In the genomic region with DNA sequence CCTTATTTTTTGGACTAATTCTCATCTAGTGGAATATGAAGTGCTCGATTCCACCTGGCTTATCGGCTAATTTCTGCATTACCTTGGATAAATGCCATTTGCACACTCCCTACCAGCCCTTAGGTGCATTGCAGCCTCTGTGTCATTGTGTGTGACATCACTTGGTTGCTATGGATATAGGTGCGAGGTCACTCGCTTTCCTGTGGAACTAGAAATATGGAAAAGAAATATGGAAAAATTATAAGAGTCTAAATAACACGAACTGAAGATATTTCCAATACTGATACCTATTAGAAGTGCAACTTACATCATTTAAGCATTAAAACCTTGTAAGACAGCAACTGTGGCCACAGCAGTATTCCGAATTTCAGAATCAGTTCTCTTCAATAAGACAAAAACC, we compare ENCODE assay signal across 8 cellular contexts. TPM values are rescaled to one million over a fixed set of nuclear protein-coding genes. Genes with fewer than 3 reads are reported as not detected.
DNase-seq lines count a peak whose midpoint lies in the region; ATAC-seq and TF ChIP-seq lines count a peak whose summit lies in the region.

No MANE protein-coding gene starts in this region.

- H3K4me1 Mint-ChIP-seq in activated CD4-positive, alpha-beta T cell treated with anti-CD3 and anti-CD28 coated beads, Interleukin-2, amount 10 ng/mL, durations not matched to agents 7 days and 5 days: peaks cover 50% of the 10 kb centered on the region
- peaks cover 46% of the 10 kb centered on the region for H3K4me1 Mint-ChIP-seq in nephron

- peaks cover 35% of the 10 kb centered on the region for H3K36me3 Mint-ChIP-seq in activated CD4-positive, alpha-beta T cell treated with anti-CD3 and anti-CD28 coated beads, Interleukin-2, amount 10 ng/mL, durations not matched to agents 7 days and 5 days (ENCODE audit: low read depth)
- peaks cover 43% of the 10 kb centered on the region for H3K36me3 Mint-ChIP-seq in nephron (ENCODE audit: low read depth)

- no peak for DNase-seq in activated CD4-positive, alpha-beta T cell treated with anti-CD3 and anti-CD28 coated beads, Interleukin-2, amount 10 ng/mL, durations not matched to agents 7 days and 5 days
- DNase-seq in activated CD4-positive, alpha-beta T cell treated with anti-CD3 and anti-CD28 coated beads for 48 hours: no peak
- DNase-seq in NCI-H69 (lab: John Stamatoyannopoulos, UW): peak; percentile 77
- peak; percentile 77 to 84 for DNase-seq in dermis microvascular lymphatic vessel endothelial cell (ENCODE audit: low read depth in 2 of 2)
- no peak for DNase-seq in 8988T

- peak overlapping the region; percentile 92 for H3K4me3 Mint-ChIP-seq in activated CD4-positive, alpha-beta T cell treated with anti-CD3 and anti-CD28 coated beads, Interleukin-2, amount 10 ng/mL, durations not matched to agents 7 days and 5 days
- H3K4me3 Mint-ChIP-seq in nephron: peak overlapping the region; percentile 96 to 99 (median 97)

- peak overlapping the region; percentile 97 for H3K27ac Mint-ChIP-seq in activated CD4-positive, alpha-beta T cell treated with anti-CD3 and anti-CD28 coated beads, Interleukin-2, amount 10 ng/mL, durations not matched to agents 7 days and 5 days
- peak overlapping the region; percentile 94 to 97 (median 97) for H3K27ac Mint-ChIP-seq in nephron

- no peaks in the 10 kb centered on the region for H3K9me3 Mint-ChIP-seq in activated CD4-positive, alpha-beta T cell treated with anti-CD3 and anti-CD28 coated beads, Interleukin-2, amount 10 ng/mL, durations not matched to agents 7 days and 5 days
- H3K9me3 Mint-ChIP-seq in nephron: no peaks in the 10 kb centered on the region

- POLR2A ChIA-PET in activated CD4-positive, alpha-beta T cell treated with anti-CD3 and anti-CD28 coated beads, Interleukin-2, amount 10 ng/mL, durations not matched to agents 7 days and 5 days (lab: Charles Lee): no interaction called here

- CTCF ChIA-PET in activated CD4-positive, alpha-beta T cell treated with anti-CD3 and anti-CD28 coated beads, Interleukin-2, amount 10 ng/mL, durations not matched to agents 7 days and 5 days (lab: Charles Lee): interaction anchor here (1.8 kb wide), 1 partner anchor 34 kb away, joined by 6 read pairs; no protein-coding TSS in a partner anchor

- H3K27me3 Mint-ChIP-seq in activated CD4-positive, alpha-beta T cell treated with anti-CD3 and anti-CD28 coated beads, Interleukin-2, amount 10 ng/mL, durations not matched to agents 7 days and 5 days: no peaks in the 10 kb centered on the region
- H3K27me3 Mint-ChIP-seq in nephron (ENCODE audit: low read depth): no peaks in the 10 kb centered on the region

- no peak for ATAC-seq in GM18511 (IDR thresholded peaks at IDR 0.05; ENCODE audit: unreplicated experiment)
- no peak for ATAC-seq in HG02678 (IDR thresholded peaks at IDR 0.05; ENCODE audit: unreplicated experiment)

- no peak for TF ChIP-seq CTCF in nephron (IDR thresholded peaks at IDR 0.05; ENCODE audit: unreplicated experiment in 3 of 3)

RNA-seq across cellular contexts. Expression of gene YWHAG, which starts 2.0 kb away (rescaled TPM):
- 10 to 100 TPM; 68.0 to 75.1 TPM for total RNA-seq in activated CD4-positive, alpha-beta T cell treated with anti-CD3 and anti-CD28 coated beads, Interleukin-2, amount 10 ng/mL, durations not matched to agents 7 days and 5 days
- 84.6 and 122 TPM in 2 replicates for total RNA-seq in dermis microvascular lymphatic vessel endothelial cell

RNA-seq across cellular contexts. Expression of gene SSC4D, which starts 52.7 kb away (rescaled TPM):
- total RNA-seq in activated CD4-positive, alpha-beta T cell treated with anti-CD3 and anti-CD28 coated beads, Interleukin-2, amount 10 ng/mL, durations not matched to agents 7 days and 5 days: under 1 TPM; 0.32 to 0.60 TPM
- 0.51 and 0.63 TPM in 2 replicates for total RNA-seq in dermis microvascular lymphatic vessel endothelial cell

RNA-seq across cellular contexts. Expression of gene HSPB1, which starts 54.4 kb away (rescaled TPM):
- total RNA-seq in activated CD4-positive, alpha-beta T cell treated with anti-CD3 and anti-CD28 coated beads, Interleukin-2, amount 10 ng/mL, durations not matched to agents 7 days and 5 days: 10 to 100 TPM; 27.0 to 28.1 TPM
- total RNA-seq in dermis microvascular lymphatic vessel endothelial cell: 72.3 and 134 TPM in 2 replicates

Comparison
In these comparisons a context has a peak if more than half of its experiments do, and no peak if none do; other contexts are left out.
1. DNase-seq: peak in NCI-H69 (single experiment) and dermis microvascular lymphatic vessel endothelial cell (2 of 2); none in activated CD4-positive, alpha-beta T cell treated with anti-CD3 and anti-CD28 coated beads, Interleukin-2, amount 10 ng/mL, durations not matched to agents 7 days and 5 days (single experiment), activated CD4-positive, alpha-beta T cell treated with anti-CD3 and anti-CD28 coated beads for 48 hours (single experiment) and 8988T (single experiment).